Comparison of ENCODE assay signal across 26 cellular contexts in genomic region chr10:129344506-129344905, GRCh38.
"Had no signal": no experiment of that assay in that cellular context is flagged by ENCODE, and none has a peak within 500 bp of the region (broad histone marks: within the 10 kb centered on the region; RNA-seq: fewer than 3 reads in every experiment).

No MANE protein-coding gene starts in this region.

- H3K36me3 Mint-ChIP-seq: activated naive CD4-positive, alpha-beta T cell treated with anti-CD3 and anti-CD28 coated beads, Interleukin-2, amount 10 ng/mL, durations not matched to agents 7 days and 5 days; activated naive CD4-positive, alpha-beta T cell treated with anti-CD3 and anti-CD28 coated beads, Interleukin-2, amount 50 U/mL, for 72 hours; activated naive CD8-positive, alpha-beta T cell treated with anti-CD3 and anti-CD28 coated beads, Interleukin-2, amount 10 ng/mL, durations not matched to agents 7 days and 5 days; brain had no signal

- H3K27me3 Mint-ChIP-seq: activated CD4-positive, alpha-beta memory T cell treated with anti-CD3 and anti-CD28 coated beads, Interleukin-2, amount 10 ng/mL, durations not matched to agents 7 days and 5 days; activated CD4-positive, alpha-beta T cell treated with anti-CD3 and anti-CD28 coated beads, Interleukin-2, amount 10 ng/mL, durations not matched to agents 7 days and 5 days had no signal

- H3K9me3 ChIP-seq: ascending aorta, breast epithelium, colonic mucosa, esophagus squamous epithelium, gastroesophageal sphincter had no signal

- DNase-seq: activated CD4-positive, alpha-beta memory T cell treated with anti-CD3 and anti-CD28 coated beads, Interleukin-2, amount 10 ng/mL, durations not matched to agents 7 days and 5 days; activated CD4-positive, alpha-beta T cell treated with anti-CD3 and anti-CD28 coated beads for 1 hour; activated CD4-positive, alpha-beta T cell treated with anti-CD3 and anti-CD28 coated beads for 4 hours; activated CD4-positive, alpha-beta T cell treated with anti-CD3 and anti-CD28 coated beads, Interleukin-2, amount 10 ng/mL, durations not matched to agents 7 days and 5 days; activated CD4-positive, alpha-beta T cell treated with anti-CD3 and anti-CD28 coated beads, Interleukin-2, amount 50 U/mL, for 4 hours; activated CD8-positive, alpha-beta memory T cell treated with anti-CD3 and anti-CD28 coated beads, Interleukin-2, amount 50 U/mL, for 48 hours; activated gamma-delta T cell; activated naive CD4-positive, alpha-beta T cell; activated naive CD4-positive, alpha-beta T cell treated with anti-CD3 and anti-CD28 coated beads, Interleukin-2, amount 10 ng/mL, durations not matched to agents 7 days and 5 days; activated naive CD8-positive, alpha-beta T cell treated with anti-CD3 and anti-CD28 coated beads, Interleukin-2, amount 10 ng/mL, durations not matched to agents 7 days and 5 days; activated T-cell treated with anti-CD3 and anti-CD28 coated beads for 4 hours; activated T-cell treated with anti-CD3 and anti-CD28 coated beads, Interleukin-2, amount 50 U/mL, for 24 hours; activated T-cell treated with anti-CD3 and anti-CD28 coated beads, Interleukin-2, amount 50 U/mL, for 72 hours; central memory CD4-positive, alpha-beta T cell; cerebellar nuclear complex; colonic mucosa; effector CD8-positive, alpha-beta T cell; esophagus squamous epithelium; foreskin melanocyte; T-helper 1 cell; T-helper 2 cell had no signal

- H3K4me3 Mint-ChIP-seq: activated CD4-positive, alpha-beta memory T cell treated with anti-CD3 and anti-CD28 coated beads, Interleukin-2, amount 10 ng/mL, durations not matched to agents 7 days and 5 days; activated CD4-positive, alpha-beta T cell treated with anti-CD3 and anti-CD28 coated beads, Interleukin-2, amount 10 ng/mL, durations not matched to agents 7 days and 5 days; activated naive CD4-positive, alpha-beta T cell treated with anti-CD3 and anti-CD28 coated beads, Interleukin-2, amount 10 ng/mL, durations not matched to agents 7 days and 5 days; activated naive CD8-positive, alpha-beta T cell treated with anti-CD3 and anti-CD28 coated beads, Interleukin-2, amount 10 ng/mL, durations not matched to agents 7 days and 5 days; activated T-cell treated with anti-CD3 and anti-CD28 coated beads, Interleukin-2, amount 50 U/mL, for 24 hours; activated T-cell treated with anti-CD3 and anti-CD28 coated beads, Interleukin-2, amount 50 U/mL, for 72 hours; brain had no signal

- H3K4me1 Mint-ChIP-seq: activated CD4-positive, alpha-beta memory T cell treated with anti-CD3 and anti-CD28 coated beads, Interleukin-2, amount 10 ng/mL, durations not matched to agents 7 days and 5 days; activated CD4-positive, alpha-beta T cell treated with anti-CD3 and anti-CD28 coated beads, Interleukin-2, amount 10 ng/mL, durations not matched to agents 7 days and 5 days; activated naive CD4-positive, alpha-beta T cell treated with anti-CD3 and anti-CD28 coated beads, Interleukin-2, amount 10 ng/mL, durations not matched to agents 7 days and 5 days; activated naive CD8-positive, alpha-beta T cell treated with anti-CD3 and anti-CD28 coated beads, Interleukin-2, amount 10 ng/mL, durations not matched to agents 7 days and 5 days; brain had no signal

- H3K9me3 Mint-ChIP-seq: activated CD4-positive, alpha-beta T cell treated with anti-CD3 and anti-CD28 coated beads, Interleukin-2, amount 10 ng/mL, durations not matched to agents 7 days and 5 days; activated naive CD4-positive, alpha-beta T cell treated with anti-CD3 and anti-CD28 coated beads, Interleukin-2, amount 10 ng/mL, durations not matched to agents 7 days and 5 days; activated naive CD4-positive, alpha-beta T cell treated with anti-CD3 and anti-CD28 coated beads, Interleukin-2, amount 50 U/mL, for 72 hours; activated naive CD8-positive, alpha-beta T cell treated with anti-CD3 and anti-CD28 coated beads, Interleukin-2, amount 10 ng/mL, durations not matched to agents 7 days and 5 days; activated T-cell treated with anti-CD3 and anti-CD28 coated beads, Interleukin-2, amount 50 U/mL, for 24 hours; activated T-cell treated with anti-CD3 and anti-CD28 coated beads, Interleukin-2, amount 50 U/mL, for 72 hours; brain had no signal

- ATAC-seq: activated naive CD4-positive, alpha-beta T cell treated with anti-CD3 and anti-CD28 coated beads, Interleukin-2, amount 50 U/mL, for 72 hours; activated T-cell treated with anti-CD3 and anti-CD28 coated beads, Interleukin-2, amount 50 U/mL, for 72 hours; gastroesophageal sphincter had no signal

- H3K27ac Mint-ChIP-seq: activated CD4-positive, alpha-beta memory T cell treated with anti-CD3 and anti-CD28 coated beads, Interleukin-2, amount 10 ng/mL, durations not matched to agents 7 days and 5 days; activated CD4-positive, alpha-beta T cell treated with anti-CD3 and anti-CD28 coated beads, Interleukin-2, amount 10 ng/mL, durations not matched to agents 7 days and 5 days; activated naive CD4-positive, alpha-beta T cell treated with anti-CD3 and anti-CD28 coated beads, Interleukin-2, amount 10 ng/mL, durations not matched to agents 7 days and 5 days; activated naive CD4-positive, alpha-beta T cell treated with anti-CD3 and anti-CD28 coated beads, Interleukin-2, amount 50 U/mL, for 72 hours; activated naive CD8-positive, alpha-beta T cell treated with anti-CD3 and anti-CD28 coated beads, Interleukin-2, amount 10 ng/mL, durations not matched to agents 7 days and 5 days; activated T-cell treated with anti-CD3 and anti-CD28 coated beads, Interleukin-2, amount 50 U/mL, for 24 hours; activated T-cell treated with anti-CD3 and anti-CD28 coated beads, Interleukin-2, amount 50 U/mL, for 72 hours; brain had no signal
